Comparison of ENCODE assay signal across 1 cellular context in genomic region chr11:76334826-76335389, GRCh38.
TF ChIP-seq lines count a peak whose summit lies in the region.

No MANE protein-coding gene starts in this region.

TF ChIP-seq in K562, 482 proteins besides CTCF, POLR2A, EP300 and RAD21 (continued from another document):
- TF ChIP-seq IRF1 (CRISPR knock-in tag; IDR thresholded peaks at IDR 0.05; ENCODE audit: borderline replicate concordance): no peak
- no peak for TF ChIP-seq RB1 (IDR thresholded peaks at IDR 0.05; ENCODE audit: low read depth)
- no peak for TF ChIP-seq CREB3L1 (IDR thresholded peaks at IDR 0.05; ENCODE audit: borderline replicate concordance, low read depth)
- TF ChIP-seq TSC22D4 (tag; IDR thresholded peaks at IDR 0.05): no peak
- TF ChIP-seq HINFP (tag; conservative IDR thresholded peaks at IDR 0.05; ENCODE audit: low read depth): no peak
- peak; percentile 92 for TF ChIP-seq CEBPB (tag; IDR thresholded peaks at IDR 0.05)
- no peak for TF ChIP-seq L3MBTL2 (IDR thresholded peaks at IDR 0.05)
- no peak for TF ChIP-seq HIVEP1 (CRISPR knock-in tag; IDR thresholded peaks at IDR 0.05)
- TF ChIP-seq RHOXF2B (CRISPR knock-in tag; conservative IDR thresholded peaks at IDR 0.05): no peak
- no peak for TF ChIP-seq OTX1 (CRISPR knock-in tag; IDR thresholded peaks at IDR 0.05)
- TF ChIP-seq KDM1A (IDR thresholded peaks at IDR 0.05): no peak
- TF ChIP-seq NFIX (CRISPR knock-in tag; IDR thresholded peaks at IDR 0.05; ENCODE audit: low read depth): no peak
- TF ChIP-seq ZFP36 (IDR thresholded peaks at IDR 0.05; ENCODE audit: low read depth, low read length, partially characterized antibody): peak; percentile 51
- TF ChIP-seq BRD4 (IDR thresholded peaks at IDR 0.05): no peak
- no peak for TF ChIP-seq GATA2 (CRISPR knock-in tag; IDR thresholded peaks at IDR 0.05)
- TF ChIP-seq HNRNPL (IDR thresholded peaks at IDR 0.05; ENCODE audit: low read depth, low read length): no peak
- TF ChIP-seq FOXJ2 (tag; IDR thresholded peaks at IDR 0.05): no peak
- no peak for TF ChIP-seq ARID1B (IDR thresholded peaks at IDR 0.05)
